15 cellular contexts compared by ENCODE assay signal in genomic region chr1:200588698-200589097, GRCh38. TPM values are rescaled to one million over a fixed set of nuclear protein-coding genes. Genes with fewer than 3 reads are reported as not detected.
DNase-seq lines count a peak whose midpoint lies in the region; ATAC-seq and TF ChIP-seq lines count a peak whose summit lies in the region.
"Had no signal": no experiment of that assay in that cellular context is flagged by ENCODE, and none has a peak within 500 bp of the region (broad histone marks: within the 10 kb centered on the region; RNA-seq: fewer than 3 reads in every experiment).

No MANE protein-coding gene starts in this region.

- ATAC-seq in left ventricle myocardium superior (peak; percentile 39), HG03095 (IDR thresholded peaks at IDR 0.05; ENCODE audit: unreplicated experiment) (peak; percentile 63), activated B cell treated with CpG ODN at 0.5 μM for 24 hours (ENCODE audit: low read depth) (peak; percentile 50), upper lobe of right lung (peak; percentile 87), HG02981 (IDR thresholded peaks at IDR 0.05; ENCODE audit: unreplicated experiment) (no peak)

- no peak for DNase-seq in left ventricle myocardium superior
- no peak for DNase-seq in left ventricle myocardium inferior
- no peak for DNase-seq in activated B cell treated with CpG ODN at 0.5 μM for 24 hours
- no peak for DNase-seq in upper lobe of right lung
- no peak for DNase-seq in iPS-NIHi7 (ENCODE audit: extremely low spot score)
- no peak for DNase-seq in T-helper 2 cell treated with Interferon-gamma antibody and Interleukin-4, amounts not matched to agents 5 μg/mL and 100 μg/mL, for 36 hours (ENCODE audit: low spot score)
- DNase-seq: amniotic stem cell; effector memory CD4-positive, alpha-beta T cell; heart right ventricle; NCI-H2081 treated with DMSO at 0.1 percent for 48 hours; Peyer's patch had no signal

- CTCF ChIA-PET in activated B cell treated with CpG ODN at 0.5 μM for 24 hours (lab: Charles Lee) = no interaction called here

- H3K27ac Mint-ChIP-seq in activated B cell treated with CpG ODN at 0.5 μM for 24 hours = no peak overlapping the region
- H3K27ac Mint-ChIP-seq in T-helper 2 cell treated with Interferon-gamma antibody and Interleukin-4, amounts not matched to agents 5 μg/mL and 100 μg/mL, for 36 hours = no peak overlapping the region
- H3K27ac Mint-ChIP-seq: IgD-negative memory B cell had no signal

- TF ChIP-seq CTCF in left ventricle myocardium inferior (IDR thresholded peaks at IDR 0.05; ENCODE audit: borderline replicate concordance) (no peak), activated B cell treated with CpG ODN at 0.5 μM for 24 hours (IDR thresholded peaks at IDR 0.05) (no peak), upper lobe of right lung (IDR thresholded peaks at IDR 0.05) (no peak)

- H3K36me3 ChIP-seq in left ventricle myocardium inferior (no peaks in the 10 kb centered on the region), upper lobe of right lung (no peaks in the 10 kb centered on the region)
- H3K36me3 ChIP-seq: heart right ventricle, Peyer's patch, suprapubic skin had no signal

- H3K9me3 ChIP-seq in left ventricle myocardium inferior (replicated peaks) (no peaks in the 10 kb centered on the region), upper lobe of right lung (no peaks in the 10 kb centered on the region)
- H3K9me3 ChIP-seq: heart right ventricle, Peyer's patch, suprapubic skin had no signal

- H3K27me3 Mint-ChIP-seq in activated B cell treated with CpG ODN at 0.5 μM for 24 hours = no peaks in the 10 kb centered on the region
- H3K27me3 Mint-ChIP-seq in T-helper 2 cell treated with Interferon-gamma antibody and Interleukin-4, amounts not matched to agents 5 μg/mL and 100 μg/mL, for 36 hours (ENCODE audit: low read depth) = no peaks in the 10 kb centered on the region
- H3K27me3 Mint-ChIP-seq: IgD-negative memory B cell had no signal

- H3K9me3 Mint-ChIP-seq in activated B cell treated with CpG ODN at 0.5 μM for 24 hours = no peaks in the 10 kb centered on the region
- no peaks in the 10 kb centered on the region for H3K9me3 Mint-ChIP-seq in T-helper 2 cell treated with Interferon-gamma antibody and Interleukin-4, amounts not matched to agents 5 μg/mL and 100 μg/mL, for 36 hours

- H3K4me3 Mint-ChIP-seq in activated B cell treated with CpG ODN at 0.5 μM for 24 hours = no peak overlapping the region
- no peak overlapping the region for H3K4me3 Mint-ChIP-seq in T-helper 2 cell treated with Interferon-gamma antibody and Interleukin-4, amounts not matched to agents 5 μg/mL and 100 μg/mL, for 36 hours
- H3K4me3 Mint-ChIP-seq: IgD-negative memory B cell had no signal

- peaks cover 11% of the 10 kb centered on the region for H3K4me1 Mint-ChIP-seq in activated B cell treated with CpG ODN at 0.5 μM for 24 hours
- no peaks in the 10 kb centered on the region for H3K4me1 Mint-ChIP-seq in T-helper 2 cell treated with Interferon-gamma antibody and Interleukin-4, amounts not matched to agents 5 μg/mL and 100 μg/mL, for 36 hours (ENCODE audit: low read depth)

- no peaks in the 10 kb centered on the region for H3K27me3 ChIP-seq in left ventricle myocardium inferior (ENCODE audit: low read depth)
- H3K27me3 ChIP-seq in upper lobe of right lung = no peaks in the 10 kb centered on the region
- H3K27me3 ChIP-seq: heart right ventricle, Peyer's patch, suprapubic skin had no signal

- H3K27ac ChIP-seq in left ventricle myocardium inferior (replicated peaks) (no peak overlapping the region), upper lobe of right lung (no peak overlapping the region)
- H3K27ac ChIP-seq: Peyer's patch, suprapubic skin had no signal

- POLR2A ChIA-PET in activated B cell treated with CpG ODN at 0.5 μM for 24 hours (lab: Charles Lee) = interaction anchor here (0.6 kb wide), 1 partner anchor 55 kb away, joined by 3 read pairs; no protein-coding TSS in a partner anchor

- H3K4me1 ChIP-seq in left ventricle myocardium inferior (no peaks in the 10 kb centered on the region), upper lobe of right lung (no peaks in the 10 kb centered on the region)
- H3K4me1 ChIP-seq: Peyer's patch, suprapubic skin had no signal

- no peaks in the 10 kb centered on the region for H3K36me3 Mint-ChIP-seq in activated B cell treated with CpG ODN at 0.5 μM for 24 hours (ENCODE audit: low read depth)
- H3K36me3 Mint-ChIP-seq in T-helper 2 cell treated with Interferon-gamma antibody and Interleukin-4, amounts not matched to agents 5 μg/mL and 100 μg/mL, for 36 hours (ENCODE audit: low read depth) = peaks cover 48% of the 10 kb centered on the region
- H3K36me3 Mint-ChIP-seq: IgD-negative memory B cell had no signal

- intact Hi-C loops in left ventricle myocardium superior (cut with micrococcal nuclease) = no loop called here
- intact Hi-C loops in left ventricle myocardium inferior (cut with micrococcal nuclease) = no loop called here
- intact Hi-C loops in activated B cell treated with CpG ODN at 0.5 μM for 24 hours (cut with micrococcal nuclease) = no loop called here
- intact Hi-C loops in upper lobe of right lung (cut with DNase I) = no loop called here

- H3K4me3 ChIP-seq in left ventricle myocardium inferior (no peak overlapping the region), upper lobe of right lung (no peak overlapping the region)
- H3K4me3 ChIP-seq: heart right ventricle, Peyer's patch, suprapubic skin had no signal

RNA-seq across cellular contexts. Expression of gene KIF14, which starts 31.9 kb away (rescaled TPM):
- total RNA-seq in left ventricle myocardium superior = 0.10 TPM
- 0.08 TPM for total RNA-seq in left ventricle myocardium inferior
- 0.27 and 0.38 TPM in 2 replicates for total RNA-seq in activated B cell treated with CpG ODN at 0.5 μM for 24 hours
- total RNA-seq in upper lobe of right lung = 0.23 TPM
